21 cellular contexts compared by ENCODE assay signal in the genomic region with DNA sequence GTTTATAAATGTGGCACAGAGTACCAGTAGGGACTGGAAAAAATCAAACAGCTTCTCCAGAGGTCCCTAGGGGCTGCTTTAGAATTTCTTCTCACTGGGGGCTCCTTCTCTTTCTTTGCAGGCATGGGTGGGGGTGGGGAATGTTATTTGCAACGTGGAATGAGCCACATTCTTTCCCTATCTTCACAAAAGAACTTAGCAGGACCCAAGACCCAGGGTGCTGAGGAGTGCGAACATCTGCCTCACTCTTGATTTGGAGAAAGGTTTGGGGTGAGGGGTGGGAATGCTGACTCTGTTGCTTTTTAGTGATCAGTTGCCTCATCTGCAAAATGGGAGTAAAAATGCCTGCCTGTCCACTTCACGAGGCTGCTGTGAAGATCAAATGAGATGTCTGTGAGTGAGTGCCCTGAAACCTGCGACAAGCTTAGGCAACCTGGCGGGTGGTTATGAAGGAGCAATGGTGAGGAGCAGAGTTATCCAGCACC. TPM values are rescaled to one million over a fixed set of nuclear protein-coding genes. Genes with fewer than 3 reads are reported as not detected.
"Had no signal": no experiment of that assay in that cellular context is flagged by ENCODE, and none has a peak within 500 bp of the region (broad histone marks: within the 10 kb centered on the region; RNA-seq: fewer than 3 reads in every experiment).

No MANE protein-coding gene starts in this region.

- H3K27me3 ChIP-seq: pancreas had no signal

- H3K4me3 Mint-ChIP-seq: memory B cell; naive thymus-derived CD8-positive, alpha-beta T cell; stimulated activated naive B cell treated with anti-CD40 and anti-IgM and Interleukin-4, amounts not matched to agents 10 μg/mL and 1 μg/mL and 100 μg/mL, for 72 hours; T-helper 17 cell had no signal

- H3K36me3 ChIP-seq: neutrophil, pancreas, sigmoid colon, tibial nerve had no signal

- H3K4me1 ChIP-seq: foreskin keratinocyte, pancreas, sigmoid colon, tibial nerve had no signal

- H3K4me3 ChIP-seq: hepatocyte, pancreas, sigmoid colon, tibial nerve had no signal

- DNase-seq: activated CD4-positive, CD25-positive, alpha-beta regulatory T cell treated with anti-CD3 and anti-CD28 coated beads, Interleukin-2, amount 50 U/mL, for 72 hours; activated gamma-delta T cell; dermis blood vessel endothelial cell; foreskin keratinocyte; naive thymus-derived CD8-positive, alpha-beta T cell; pancreas; sigmoid colon; stimulated activated naive B cell treated with anti-CD40 and anti-IgM and Interleukin-4, amounts not matched to agents 10 μg/mL and 1 μg/mL and 100 μg/mL, for 72 hours; substantia nigra; T-helper 17 cell had no signal

- H3K4me1 Mint-ChIP-seq: memory B cell; stimulated activated naive B cell treated with anti-CD40 and anti-IgM and Interleukin-4, amounts not matched to agents 10 μg/mL and 1 μg/mL and 100 μg/mL, for 72 hours; T-helper 17 cell had no signal

- H3K4me2 ChIP-seq: hepatocyte had no signal

- ATAC-seq: activated naive CD4-positive, alpha-beta T cell treated with anti-CD3 and anti-CD28 coated beads, Interleukin-2, amount 50 U/mL, for 72 hours; foreskin keratinocyte; naive thymus-derived CD8-positive, alpha-beta T cell; pancreas; stimulated activated naive B cell treated with anti-CD40 and anti-IgM and Interleukin-4, amounts not matched to agents 10 μg/mL and 1 μg/mL and 100 μg/mL, for 72 hours; T-helper 17 cell had no signal

- H3K27ac Mint-ChIP-seq: activated naive CD4-positive, alpha-beta T cell treated with anti-CD3 and anti-CD28 coated beads, Interleukin-2, amount 50 U/mL, for 72 hours; memory B cell; naive thymus-derived CD8-positive, alpha-beta T cell; stimulated activated naive B cell treated with anti-CD40 and anti-IgM and Interleukin-4, amounts not matched to agents 10 μg/mL and 1 μg/mL and 100 μg/mL, for 72 hours; T-helper 17 cell had no signal

- H3K9me3 ChIP-seq: neutrophil, pancreas had no signal

- H3K27ac ChIP-seq: epithelial cell of prostate, foreskin keratinocyte, hepatocyte, neutrophil, pancreas, sigmoid colon, tibial nerve had no signal

RNA-seq across cellular contexts. Expression of gene PIPOX, which starts 10.8 kb away (rescaled TPM):
- polyA plus RNA-seq: foreskin keratinocyte had no signal

RNA-seq across cellular contexts. Expression of gene SEZ6, which starts 26.3 kb away (rescaled TPM):
- total RNA-seq: activated CD8-positive, alpha-beta memory T cell treated with anti-CD3 and anti-CD28 coated beads for 36 hours; cardiac septum; dermis blood vessel endothelial cell; fibroblast of lung; foreskin keratinocyte; liver; mucosa of gallbladder; naive thymus-derived CD8-positive, alpha-beta T cell; tibial nerve had no signal
- polyA plus RNA-seq: fibroblast of lung, foreskin keratinocyte had no signal
